Comparison of ENCODE assay signal across 1 cellular context in the genomic region with DNA sequence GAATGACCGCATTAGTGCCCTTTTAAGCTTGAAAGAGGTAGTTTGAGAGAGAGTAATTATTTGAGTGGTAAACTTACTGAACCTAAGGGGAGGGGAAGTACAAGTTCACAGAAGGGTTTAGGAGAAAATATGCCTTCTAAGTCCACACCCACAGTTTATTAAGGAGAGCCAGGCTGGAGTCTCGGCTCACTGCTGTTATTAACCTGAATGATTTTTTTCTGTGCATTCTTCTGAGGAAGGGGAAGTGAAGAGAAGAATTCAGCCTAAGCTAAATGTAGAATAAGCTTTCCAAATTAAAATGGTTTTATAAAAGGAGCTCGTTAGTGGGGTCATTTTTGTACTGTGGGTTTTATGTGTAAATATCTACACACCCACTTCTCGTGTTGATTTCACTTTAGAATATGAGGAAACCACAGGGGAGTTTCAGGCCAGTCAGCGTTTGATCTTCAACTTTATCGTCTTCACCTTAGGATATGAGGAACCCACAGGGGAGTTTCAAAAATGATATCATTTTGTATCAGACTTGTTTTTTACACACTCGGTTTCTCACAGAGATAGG.
TF ChIP-seq lines count a peak whose summit lies in the region.

No MANE protein-coding gene starts in this region.

TF ChIP-seq in GM12878, 131 proteins besides CTCF, POLR2A, EP300 and RAD21 (continued from another document and continues in another):
- TF ChIP-seq, protein P1, sequence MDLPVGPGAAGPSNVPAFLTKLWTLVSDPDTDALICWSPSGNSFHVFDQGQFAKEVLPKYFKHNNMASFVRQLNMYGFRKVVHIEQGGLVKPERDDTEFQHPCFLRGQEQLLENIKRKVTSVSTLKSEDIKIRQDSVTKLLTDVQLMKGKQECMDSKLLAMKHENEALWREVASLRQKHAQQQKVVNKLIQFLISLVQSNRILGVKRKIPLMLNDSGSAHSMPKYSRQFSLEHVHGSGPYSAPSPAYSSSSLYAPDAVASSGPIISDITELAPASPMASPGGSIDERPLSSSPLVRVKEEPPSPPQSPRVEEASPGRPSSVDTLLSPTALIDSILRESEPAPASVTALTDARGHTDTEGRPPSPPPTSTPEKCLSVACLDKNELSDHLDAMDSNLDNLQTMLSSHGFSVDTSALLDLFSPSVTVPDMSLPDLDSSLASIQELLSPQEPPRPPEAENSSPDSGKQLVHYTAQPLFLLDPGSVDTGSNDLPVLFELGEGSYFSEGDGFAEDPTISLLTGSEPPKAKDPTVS (IDR thresholded peaks at IDR 0.05; ENCODE audit: low read depth, low read length), result no peak
- TF ChIP-seq SREBF1 (IDR thresholded peaks at IDR 0.05; ENCODE audit: low read length) (no peak), ASH2L (IDR thresholded peaks at IDR 0.05; ENCODE audit: borderline replicate concordance, low read depth) (no peak), JUND (IDR thresholded peaks at IDR 0.05; ENCODE audit: low read depth, low read length) (no peak), BHLHE40 (IDR thresholded peaks at IDR 0.05; ENCODE audit: borderline replicate concordance in 1 of 2, low read depth in 2 of 2, low read length in 1 of 2) (peak; percentile 59 to 71; a peak in 3 of 4 replicates), PAX8 (IDR thresholded peaks at IDR 0.05) (no peak), BMI1 (IDR thresholded peaks at IDR 0.05; ENCODE audit: borderline replicate concordance) (peak; percentile 16; the same call in 1 of the 2 replicates), POLR2AphosphoS2 (IDR thresholded peaks at IDR 0.05; ENCODE audit: low read depth, low read length) (no peak), HDGF (IDR thresholded peaks at IDR 0.05) (no peak), BRCA1 (IDR thresholded peaks at IDR 0.05; ENCODE audit: low read depth, low read length) (no peak), GABPA (IDR thresholded peaks at IDR 0.05; ENCODE audit: low read depth) (0 out of 2 replicates have a peak, but pooled peaks have one; percentile 43), STAT1 (conservative IDR thresholded peaks at IDR 0.05) (no peak), TCF7 (IDR thresholded peaks at IDR 0.05; ENCODE audit: borderline replicate concordance) (peak; percentile 96), MTA3 (IDR thresholded peaks at IDR 0.05; ENCODE audit: borderline replicate concordance, low read length) (peak; percentile 70; the same call in 1 of the 2 replicates), ESRRA (IDR thresholded peaks at IDR 0.05; ENCODE audit: low read length) (no peak), LARP7 (IDR thresholded peaks at IDR 0.05) (no peak), SIN3A (IDR thresholded peaks at IDR 0.05; ENCODE audit: low read depth, low read length) (no peak), TCF12 (IDR thresholded peaks at IDR 0.05; ENCODE audit: low read depth, low read length) (no peak), SUZ12 (IDR thresholded peaks at IDR 0.05; ENCODE audit: unreplicated experiment) (no peak), MYB (IDR thresholded peaks at IDR 0.05; ENCODE audit: borderline replicate concordance, low read depth, low read length) (no peak), CBX5 (IDR thresholded peaks at IDR 0.05; ENCODE audit: low read depth) (no peak), BCL11A (IDR thresholded peaks at IDR 0.05; ENCODE audit: low read depth, low read length) (peak; percentile 45; the same call in 1 of the 2 replicates), ZNF622 (IDR thresholded peaks at IDR 0.05) (no peak), SUPT20H (IDR thresholded peaks at IDR 0.05; ENCODE audit: borderline replicate concordance, control insufficient read depth, low read depth, low read length) (no peak)
- TF ChIP-seq, protein P2, sequence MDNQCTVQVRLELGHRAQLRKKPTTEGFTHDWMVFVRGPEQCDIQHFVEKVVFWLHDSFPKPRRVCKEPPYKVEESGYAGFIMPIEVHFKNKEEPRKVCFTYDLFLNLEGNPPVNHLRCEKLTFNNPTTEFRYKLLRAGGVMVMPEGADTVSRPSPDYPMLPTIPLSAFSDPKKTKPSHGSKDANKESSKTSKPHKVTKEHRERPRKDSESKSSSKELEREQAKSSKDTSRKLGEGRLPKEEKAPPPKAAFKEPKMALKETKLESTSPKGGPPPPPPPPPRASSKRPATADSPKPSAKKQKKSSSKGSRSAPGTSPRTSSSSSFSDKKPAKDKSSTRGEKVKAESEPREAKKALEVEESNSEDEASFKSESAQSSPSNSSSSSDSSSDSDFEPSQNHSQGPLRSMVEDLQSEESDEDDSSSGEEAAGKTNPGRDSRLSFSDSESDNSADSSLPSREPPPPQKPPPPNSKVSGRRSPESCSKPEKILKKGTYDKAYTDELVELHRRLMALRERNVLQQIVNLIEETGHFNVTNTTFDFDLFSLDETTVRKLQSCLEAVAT (IDR thresholded peaks at IDR 0.05), result no peak
- TF ChIP-seq, protein P3, sequence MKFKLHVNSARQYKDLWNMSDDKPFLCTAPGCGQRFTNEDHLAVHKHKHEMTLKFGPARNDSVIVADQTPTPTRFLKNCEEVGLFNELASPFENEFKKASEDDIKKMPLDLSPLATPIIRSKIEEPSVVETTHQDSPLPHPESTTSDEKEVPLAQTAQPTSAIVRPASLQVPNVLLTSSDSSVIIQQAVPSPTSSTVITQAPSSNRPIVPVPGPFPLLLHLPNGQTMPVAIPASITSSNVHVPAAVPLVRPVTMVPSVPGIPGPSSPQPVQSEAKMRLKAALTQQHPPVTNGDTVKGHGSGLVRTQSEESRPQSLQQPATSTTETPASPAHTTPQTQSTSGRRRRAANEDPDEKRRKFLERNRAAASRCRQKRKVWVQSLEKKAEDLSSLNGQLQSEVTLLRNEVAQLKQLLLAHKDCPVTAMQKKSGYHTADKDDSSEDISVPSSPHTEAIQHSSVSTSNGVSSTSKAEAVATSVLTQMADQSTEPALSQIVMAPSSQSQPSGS (IDR thresholded peaks at IDR 0.05; ENCODE audit: low read length), result peak; percentile 92
- TF ChIP-seq, protein P4, sequence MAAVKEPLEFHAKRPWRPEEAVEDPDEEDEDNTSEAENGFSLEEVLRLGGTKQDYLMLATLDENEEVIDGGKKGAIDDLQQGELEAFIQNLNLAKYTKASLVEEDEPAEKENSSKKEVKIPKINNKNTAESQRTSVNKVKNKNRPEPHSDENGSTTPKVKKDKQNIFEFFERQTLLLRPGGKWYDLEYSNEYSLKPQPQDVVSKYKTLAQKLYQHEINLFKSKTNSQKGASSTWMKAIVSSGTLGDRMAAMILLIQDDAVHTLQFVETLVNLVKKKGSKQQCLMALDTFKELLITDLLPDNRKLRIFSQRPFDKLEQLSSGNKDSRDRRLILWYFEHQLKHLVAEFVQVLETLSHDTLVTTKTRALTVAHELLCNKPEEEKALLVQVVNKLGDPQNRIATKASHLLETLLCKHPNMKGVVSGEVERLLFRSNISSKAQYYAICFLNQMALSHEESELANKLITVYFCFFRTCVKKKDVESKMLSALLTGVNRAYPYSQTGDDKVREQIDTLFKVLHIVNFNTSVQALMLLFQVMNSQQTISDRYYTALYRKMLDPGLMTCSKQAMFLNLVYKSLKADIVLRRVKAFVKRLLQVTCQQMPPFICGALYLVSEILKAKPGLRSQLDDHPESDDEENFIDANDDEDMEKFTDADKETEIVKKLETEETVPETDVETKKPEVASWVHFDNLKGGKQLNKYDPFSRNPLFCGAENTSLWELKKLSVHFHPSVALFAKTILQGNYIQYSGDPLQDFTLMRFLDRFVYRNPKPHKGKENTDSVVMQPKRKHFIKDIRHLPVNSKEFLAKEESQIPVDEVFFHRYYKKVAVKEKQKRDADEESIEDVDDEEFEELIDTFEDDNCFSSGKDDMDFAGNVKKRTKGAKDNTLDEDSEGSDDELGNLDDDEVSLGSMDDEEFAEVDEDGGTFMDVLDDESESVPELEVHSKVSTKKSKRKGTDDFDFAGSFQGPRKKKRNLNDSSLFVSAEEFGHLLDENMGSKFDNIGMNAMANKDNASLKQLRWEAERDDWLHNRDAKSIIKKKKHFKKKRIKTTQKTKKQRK (IDR thresholded peaks at IDR 0.05; ENCODE audit: low read depth, low read length), result no peak
- TF ChIP-seq, protein P5, sequence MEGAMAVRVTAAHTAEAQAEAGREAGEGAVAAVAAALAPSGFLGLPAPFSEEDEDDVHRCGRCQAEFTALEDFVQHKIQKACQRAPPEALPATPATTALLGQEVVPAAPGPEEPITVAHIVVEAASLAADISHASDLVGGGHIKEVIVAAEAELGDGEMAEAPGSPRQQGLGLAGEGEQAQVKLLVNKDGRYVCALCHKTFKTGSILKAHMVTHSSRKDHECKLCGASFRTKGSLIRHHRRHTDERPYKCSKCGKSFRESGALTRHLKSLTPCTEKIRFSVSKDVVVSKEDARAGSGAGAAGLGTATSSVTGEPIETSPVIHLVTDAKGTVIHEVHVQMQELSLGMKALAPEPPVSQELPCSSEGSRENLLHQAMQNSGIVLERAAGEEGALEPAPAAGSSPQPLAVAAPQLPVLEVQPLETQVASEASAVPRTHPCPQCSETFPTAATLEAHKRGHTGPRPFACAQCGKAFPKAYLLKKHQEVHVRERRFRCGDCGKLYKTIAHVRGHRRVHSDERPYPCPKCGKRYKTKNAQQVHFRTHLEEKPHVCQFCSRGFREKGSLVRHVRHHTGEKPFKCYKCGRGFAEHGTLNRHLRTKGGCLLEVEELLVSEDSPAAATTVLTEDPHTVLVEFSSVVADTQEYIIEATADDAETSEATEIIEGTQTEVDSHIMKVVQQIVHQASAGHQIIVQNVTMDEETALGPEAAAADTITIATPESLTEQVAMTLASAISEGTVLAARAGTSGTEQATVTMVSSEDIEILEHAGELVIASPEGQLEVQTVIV (IDR thresholded peaks at IDR 0.05; ENCODE audit: borderline replicate concordance, partially characterized antibody), result no peak
- TF ChIP-seq, protein P6, sequence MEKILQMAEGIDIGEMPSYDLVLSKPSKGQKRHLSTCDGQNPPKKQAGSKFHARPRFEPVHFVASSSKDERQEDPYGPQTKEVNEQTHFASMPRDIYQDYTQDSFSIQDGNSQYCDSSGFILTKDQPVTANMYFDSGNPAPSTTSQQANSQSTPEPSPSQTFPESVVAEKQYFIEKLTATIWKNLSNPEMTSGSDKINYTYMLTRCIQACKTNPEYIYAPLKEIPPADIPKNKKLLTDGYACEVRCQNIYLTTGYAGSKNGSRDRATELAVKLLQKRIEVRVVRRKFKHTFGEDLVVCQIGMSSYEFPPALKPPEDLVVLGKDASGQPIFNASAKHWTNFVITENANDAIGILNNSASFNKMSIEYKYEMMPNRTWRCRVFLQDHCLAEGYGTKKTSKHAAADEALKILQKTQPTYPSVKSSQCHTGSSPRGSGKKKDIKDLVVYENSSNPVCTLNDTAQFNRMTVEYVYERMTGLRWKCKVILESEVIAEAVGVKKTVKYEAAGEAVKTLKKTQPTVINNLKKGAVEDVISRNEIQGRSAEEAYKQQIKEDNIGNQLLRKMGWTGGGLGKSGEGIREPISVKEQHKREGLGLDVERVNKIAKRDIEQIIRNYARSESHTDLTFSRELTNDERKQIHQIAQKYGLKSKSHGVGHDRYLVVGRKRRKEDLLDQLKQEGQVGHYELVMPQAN (conservative IDR thresholded peaks at IDR 0.05), result no peak
- TF ChIP-seq, protein P7, sequence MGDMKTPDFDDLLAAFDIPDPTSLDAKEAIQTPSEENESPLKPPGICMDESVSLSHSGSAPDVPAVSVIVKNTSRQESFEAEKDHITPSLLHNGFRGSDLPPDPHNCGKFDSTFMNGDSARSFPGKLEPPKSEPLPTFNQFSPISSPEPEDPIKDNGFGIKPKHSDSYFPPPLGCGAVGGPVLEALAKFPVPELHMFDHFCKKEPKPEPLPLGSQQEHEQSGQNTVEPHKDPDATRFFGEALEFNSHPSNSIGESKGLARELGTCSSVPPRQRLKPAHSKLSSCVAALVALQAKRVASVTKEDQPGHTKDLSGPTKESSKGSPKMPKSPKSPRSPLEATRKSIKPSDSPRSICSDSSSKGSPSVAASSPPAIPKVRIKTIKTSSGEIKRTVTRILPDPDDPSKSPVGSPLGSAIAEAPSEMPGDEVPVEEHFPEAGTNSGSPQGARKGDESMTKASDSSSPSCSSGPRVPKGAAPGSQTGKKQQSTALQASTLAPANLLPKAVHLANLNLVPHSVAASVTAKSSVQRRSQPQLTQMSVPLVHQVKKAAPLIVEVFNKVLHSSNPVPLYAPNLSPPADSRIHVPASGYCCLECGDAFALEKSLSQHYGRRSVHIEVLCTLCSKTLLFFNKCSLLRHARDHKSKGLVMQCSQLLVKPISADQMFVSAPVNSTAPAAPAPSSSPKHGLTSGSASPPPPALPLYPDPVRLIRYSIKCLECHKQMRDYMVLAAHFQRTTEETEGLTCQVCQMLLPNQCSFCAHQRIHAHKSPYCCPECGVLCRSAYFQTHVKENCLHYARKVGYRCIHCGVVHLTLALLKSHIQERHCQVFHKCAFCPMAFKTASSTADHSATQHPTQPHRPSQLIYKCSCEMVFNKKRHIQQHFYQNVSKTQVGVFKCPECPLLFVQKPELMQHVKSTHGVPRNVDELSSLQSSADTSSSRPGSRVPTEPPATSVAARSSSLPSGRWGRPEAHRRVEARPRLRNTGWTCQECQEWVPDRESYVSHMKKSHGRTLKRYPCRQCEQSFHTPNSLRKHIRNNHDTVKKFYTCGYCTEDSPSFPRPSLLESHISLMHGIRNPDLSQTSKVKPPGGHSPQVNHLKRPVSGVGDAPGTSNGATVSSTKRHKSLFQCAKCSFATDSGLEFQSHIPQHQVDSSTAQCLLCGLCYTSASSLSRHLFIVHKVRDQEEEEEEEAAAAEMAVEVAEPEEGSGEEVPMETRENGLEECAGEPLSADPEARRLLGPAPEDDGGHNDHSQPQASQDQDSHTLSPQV (IDR thresholded peaks at IDR 0.05), result no peak
- TF ChIP-seq, protein P8, sequence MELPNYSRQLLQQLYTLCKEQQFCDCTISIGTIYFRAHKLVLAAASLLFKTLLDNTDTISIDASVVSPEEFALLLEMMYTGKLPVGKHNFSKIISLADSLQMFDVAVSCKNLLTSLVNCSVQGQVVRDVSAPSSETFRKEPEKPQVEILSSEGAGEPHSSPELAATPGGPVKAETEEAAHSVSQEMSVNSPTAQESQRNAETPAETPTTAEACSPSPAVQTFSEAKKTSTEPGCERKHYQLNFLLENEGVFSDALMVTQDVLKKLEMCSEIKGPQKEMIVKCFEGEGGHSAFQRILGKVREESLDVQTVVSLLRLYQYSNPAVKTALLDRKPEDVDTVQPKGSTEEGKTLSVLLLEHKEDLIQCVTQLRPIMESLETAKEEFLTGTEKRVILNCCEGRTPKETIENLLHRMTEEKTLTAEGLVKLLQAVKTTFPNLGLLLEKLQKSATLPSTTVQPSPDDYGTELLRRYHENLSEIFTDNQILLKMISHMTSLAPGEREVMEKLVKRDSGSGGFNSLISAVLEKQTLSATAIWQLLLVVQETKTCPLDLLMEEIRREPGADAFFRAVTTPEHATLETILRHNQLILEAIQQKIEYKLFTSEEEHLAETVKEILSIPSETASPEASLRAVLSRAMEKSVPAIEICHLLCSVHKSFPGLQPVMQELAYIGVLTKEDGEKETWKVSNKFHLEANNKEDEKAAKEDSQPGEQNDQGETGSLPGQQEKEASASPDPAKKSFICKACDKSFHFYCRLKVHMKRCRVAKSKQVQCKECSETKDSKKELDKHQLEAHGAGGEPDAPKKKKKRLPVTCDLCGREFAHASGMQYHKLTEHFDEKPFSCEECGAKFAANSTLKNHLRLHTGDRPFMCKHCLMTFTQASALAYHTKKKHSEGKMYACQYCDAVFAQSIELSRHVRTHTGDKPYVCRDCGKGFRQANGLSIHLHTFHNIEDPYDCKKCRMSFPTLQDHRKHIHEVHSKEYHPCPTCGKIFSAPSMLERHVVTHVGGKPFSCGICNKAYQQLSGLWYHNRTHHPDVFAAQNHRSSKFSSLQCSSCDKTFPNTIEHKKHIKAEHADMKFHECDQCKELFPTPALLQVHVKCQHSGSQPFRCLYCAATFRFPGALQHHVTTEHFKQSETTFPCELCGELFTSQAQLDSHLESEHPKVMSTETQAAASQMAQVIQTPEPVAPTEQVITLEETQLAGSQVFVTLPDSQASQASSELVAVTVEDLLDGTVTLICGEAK (IDR thresholded peaks at IDR 0.05; ENCODE audit: borderline replicate concordance), result no peak
